ENCODE assay signal across 17 cellular contexts in the genomic region with DNA sequence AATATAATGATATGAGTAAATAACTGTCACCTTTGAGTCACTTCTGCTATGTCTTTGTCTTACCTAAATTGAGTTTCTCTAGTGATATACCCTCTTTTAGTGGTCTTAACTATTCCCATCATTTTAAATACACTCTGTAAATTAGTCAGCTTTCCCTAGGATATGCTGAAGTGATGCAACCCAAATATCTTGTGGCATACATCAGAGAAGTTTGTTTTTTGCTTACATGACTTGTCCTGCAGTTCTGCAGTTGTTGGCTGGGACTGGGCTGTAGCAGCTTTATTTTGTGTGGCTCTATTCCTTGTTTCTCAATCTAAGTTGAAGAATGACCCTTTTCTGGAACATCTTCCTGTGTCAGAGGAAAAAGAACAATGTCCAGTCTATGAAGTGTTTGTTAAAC.
DNase-seq lines count a peak whose midpoint lies in the region; ATAC-seq, FAIRE-seq and TF ChIP-seq lines count a peak whose summit lies in the region.
"Had no signal": no experiment of that assay in that cellular context is flagged by ENCODE, and none has a peak within 500 bp of the region (broad histone marks: within the 10 kb centered on the region; RNA-seq: fewer than 3 reads in every experiment).

No MANE protein-coding gene starts in this region.

- H3K27me3 ChIP-seq in astrocyte (ENCODE audit: insufficient read depth, low read length) (no peaks in the 10 kb centered on the region), stomach (no peaks in the 10 kb centered on the region)
- H3K27me3 ChIP-seq: body of pancreas, SJSA1 had no signal

- H3K27ac ChIP-seq in astrocyte (ENCODE audit: low read depth, low read length) (no peak overlapping the region), stomach (peak overlapping the region in 3 of 5 donors; percentile 28 to 56 (median 46))
- H3K27ac ChIP-seq: body of pancreas, SJSA1 had no signal

- peak overlapping the region; percentile 42 for H3K27ac Mint-ChIP-seq in astrocyte (ENCODE audit: unreplicated experiment)
- H3K27ac Mint-ChIP-seq: CD8-positive, alpha-beta T cell; stimulated activated memory B cell treated with anti-CD40 and anti-IgM and Interleukin-4, amounts not matched to agents 10 μg/mL and 1 μg/mL and 100 μg/mL, for 72 hours had no signal

- H3K4me2 ChIP-seq in astrocyte (ENCODE audit: low read length) = no peak overlapping the region

- no peaks in the 10 kb centered on the region for H3K79me2 ChIP-seq in astrocyte (ENCODE audit: insufficient read depth, low read length)

- TF ChIP-seq EP300 in stomach (IDR thresholded peaks at IDR 0.05) = no peak

- FAIRE-seq in astrocyte (lab: Jason Lieb, UNC) = no peak

- H3K9me3 ChIP-seq in astrocyte (ENCODE audit: insufficient read depth, low read depth, low read length) = no peaks in the 10 kb centered on the region
- no peaks in the 10 kb centered on the region for H3K9me3 ChIP-seq in stomach
- H3K9me3 ChIP-seq: body of pancreas, SJSA1 had no signal

- H4K20me1 ChIP-seq in astrocyte (ENCODE audit: insufficient read depth, low read length) = peaks cover 31% of the 10 kb centered on the region

- H3K4me3 Mint-ChIP-seq in astrocyte (ENCODE audit: unreplicated experiment) = no peak overlapping the region
- H3K4me3 Mint-ChIP-seq: CD8-positive, alpha-beta T cell; stimulated activated memory B cell treated with anti-CD40 and anti-IgM and Interleukin-4, amounts not matched to agents 10 μg/mL and 1 μg/mL and 100 μg/mL, for 72 hours had no signal

- H3K36me3 Mint-ChIP-seq in astrocyte (ENCODE audit: low read depth, unreplicated experiment) = peaks cover 36% of the 10 kb centered on the region

- H3K36me3 ChIP-seq in astrocyte (ENCODE audit: insufficient read depth, low read length) (peaks cover 61% of the 10 kb centered on the region), stomach (peaks cover 10 to 86% (median 64%) of the 10 kb centered on the region in 4 donors)

- H3K4me3 ChIP-seq in astrocyte (ENCODE audit: insufficient read depth, low read depth, low read length) (no peak overlapping the region), stomach (no peak overlapping the region)
- H3K4me3 ChIP-seq: body of pancreas, SJSA1 had no signal

- ATAC-seq in GM18505 (IDR thresholded peaks at IDR 0.05; ENCODE audit: unreplicated experiment) = no peak
- ATAC-seq: body of pancreas; CD8-positive, alpha-beta T cell; stimulated activated memory B cell treated with anti-CD40 and anti-IgM and Interleukin-4, amounts not matched to agents 10 μg/mL and 1 μg/mL and 100 μg/mL, for 72 hours had no signal

- no peak overlapping the region for H2AFZ ChIP-seq in astrocyte (ENCODE audit: low read depth, low read length)

- H3K27me3 Mint-ChIP-seq in astrocyte (ENCODE audit: low read depth, unreplicated experiment) = no peaks in the 10 kb centered on the region
- H3K27me3 Mint-ChIP-seq: stimulated activated memory B cell treated with anti-CD40 and anti-IgM and Interleukin-4, amounts not matched to agents 10 μg/mL and 1 μg/mL and 100 μg/mL, for 72 hours had no signal

- DNase-seq in GM04504 (ENCODE audit: low read depth) (peak; percentile 64), astrocyte (ENCODE audit: low read depth) (peak; percentile 45), fibroblast of the conjunctiva (ENCODE audit: low read depth) (peak; percentile 64), stomach (no peak), NCI-H2029 (lab: John Stamatoyannopoulos, UW) (no peak), AML-193 (lab: John Stamatoyannopoulos, UW) (no peak)
- DNase-seq: CD8-positive, alpha-beta T cell; GOT3; MM.1S; NCI-H2081; NCI-H524 treated with DMSO at 0.1 percent for 48 hours; posterior cingulate gyrus; T-helper 9 cell had no signal

- intact Hi-C loops in stomach (cut with DNase I; ENCODE audit: low total_unique reads) = no loop called here

- H3K4me1 ChIP-seq in astrocyte (ENCODE audit: insufficient read depth, low read length) = peaks cover 16% of the 10 kb centered on the region
- H3K4me1 ChIP-seq in stomach = peaks cover 11 to 17% (median 14%) of the 10 kb centered on the region in 4 donors

- H3K4me1 Mint-ChIP-seq in astrocyte (ENCODE audit: low read depth, unreplicated experiment) = peaks cover 21% of the 10 kb centered on the region

- H3K9me3 Mint-ChIP-seq in astrocyte (ENCODE audit: unreplicated experiment) = no peaks in the 10 kb centered on the region
- H3K9me3 Mint-ChIP-seq: CD8-positive, alpha-beta T cell; stimulated activated memory B cell treated with anti-CD40 and anti-IgM and Interleukin-4, amounts not matched to agents 10 μg/mL and 1 μg/mL and 100 μg/mL, for 72 hours had no signal

- H3K9ac ChIP-seq in astrocyte (ENCODE audit: low read length) = no peak overlapping the region

- no peak for TF ChIP-seq POLR2A in stomach (IDR thresholded peaks at IDR 0.05)
- no peak for TF ChIP-seq POLR2A in GM18505 (IDR thresholded peaks at IDR 0.05; ENCODE audit: borderline replicate concordance, extremely low read depth, insufficient read depth, insufficient read length)

- no peak for TF ChIP-seq CTCF in astrocyte (IDR thresholded peaks at IDR 0.05; ENCODE audit: insufficient read depth, low read depth, low read length)
- no peak for TF ChIP-seq CTCF in stomach (IDR thresholded peaks at IDR 0.05)

Comparison
In these comparisons a context has a peak if more than half of its experiments do, and no peak if none do; other contexts are left out.
1. DNase-seq: peak in GM04504 (single experiment), astrocyte (single experiment) and fibroblast of the conjunctiva (single experiment); none in stomach (single experiment), NCI-H2029 (single experiment) and AML-193 (0 of 2).